Comparison of ENCODE assay signal across 25 cellular contexts in the genomic region with DNA sequence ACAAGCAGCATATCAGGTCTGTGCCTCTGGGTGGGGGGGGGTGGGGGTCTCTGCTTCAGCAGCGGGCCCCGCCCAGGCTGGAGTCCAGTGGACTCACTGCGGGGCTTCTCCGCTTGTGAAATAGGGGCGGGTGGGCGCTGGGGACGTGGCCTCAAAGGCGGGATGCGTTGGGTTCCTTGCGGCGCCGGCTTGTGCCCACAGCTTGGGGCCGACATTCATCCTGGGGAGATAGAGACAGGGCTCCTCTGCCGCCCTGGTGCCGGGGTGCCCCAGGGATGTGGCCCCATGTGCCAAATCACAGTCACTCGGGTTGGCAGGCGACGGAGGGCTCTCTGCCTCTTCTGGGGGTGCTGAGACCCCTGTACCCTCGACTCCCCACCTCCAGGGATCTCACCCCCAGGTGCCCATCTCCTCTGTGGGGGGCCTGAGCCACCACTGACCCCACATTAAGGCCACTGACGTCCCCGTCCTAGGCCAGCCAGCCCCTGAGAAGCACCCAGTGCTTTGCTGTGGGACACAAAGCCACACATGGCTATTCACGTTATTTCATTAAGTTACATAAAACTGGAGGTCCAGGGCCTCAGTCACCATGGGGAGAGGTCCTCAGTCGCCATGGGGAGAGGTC. TPM values are rescaled to one million over a fixed set of nuclear protein-coding genes. Genes with fewer than 3 reads are reported as not detected.
DNase-seq lines count a peak whose midpoint lies in the region; ATAC-seq and TF ChIP-seq lines count a peak whose summit lies in the region.
"Had no signal": no experiment of that assay in that cellular context is flagged by ENCODE, and none has a peak within 500 bp of the region (broad histone marks: within the 10 kb centered on the region; RNA-seq: fewer than 3 reads in every experiment).

No MANE protein-coding gene starts in this region.

- no peak for ATAC-seq in effector memory CD8-positive, alpha-beta T cell (replicated peaks)
- ATAC-seq: CD8-positive, alpha-beta T cell had no signal

- H3K23ac ChIP-seq in neuronal stem cell (ENCODE audit: low read depth, low read length, poor library complexity), result no peak overlapping the region

- BruUV-seq in Caco-2 (replicated peaks; lab: Mats Ljungman, UMichigan), result no TSS peak

- H3K4me3 Mint-ChIP-seq in T-helper 2 cell treated with Interferon-gamma antibody and Interleukin-4, amounts not matched to agents 5 μg/mL and 100 μg/mL, for 36 hours, result no peak overlapping the region
- peak overlapping the region; percentile 19 for H3K4me3 Mint-ChIP-seq in Caco-2 (ENCODE audit: unreplicated experiment)
- no peak overlapping the region for H3K4me3 Mint-ChIP-seq in effector memory CD8-positive, alpha-beta T cell
- H3K4me3 Mint-ChIP-seq: CD8-positive, alpha-beta T cell had no signal

- TF ChIP-seq CTCF in Caco-2 (IDR thresholded peaks at IDR 0.05; ENCODE audit: insufficient read depth in 1 of 2, low read depth in 1 of 2, low read length in 1 of 2, severe bottlenecking in 1 of 2, unreplicated experiment in 1 of 2), result no peak

- no peak overlapping the region for H3K14ac ChIP-seq in neuronal stem cell (ENCODE audit: low read length)

- H3K4me1 ChIP-seq in Caco-2 (peaks cover 33% of the 10 kb centered on the region), neuronal stem cell (ENCODE audit: control insufficient read depth in 2 of 2, insufficient read depth in 1 of 2, low read depth in 1 of 2, low read length in 2 of 2) (peaks cover 6 to 21% of the 10 kb centered on the region in 2 donors)

- no peak overlapping the region for H3K4me2 ChIP-seq in neuronal stem cell (ENCODE audit: insufficient read depth, low read length, poor library complexity, severe bottlenecking)

- no peak for DNase-seq in T-helper 2 cell treated with Interferon-gamma antibody and Interleukin-4, amounts not matched to agents 5 μg/mL and 100 μg/mL, for 36 hours (ENCODE audit: low spot score)
- DNase-seq in T-helper 2 cell (no peak), Caco-2 (no peak), neuronal stem cell (ENCODE audit: low spot score) (no peak), NCI-H748 (lab: John Stamatoyannopoulos, UW; ENCODE audit: unreplicated experiment) (no peak), AML-193 (lab: John Stamatoyannopoulos, UW) (no peak), hepatic stellate cell (ENCODE audit: low spot score) (no peak)
- no peak for DNase-seq in effector memory CD8-positive, alpha-beta T cell
- DNase-seq: C1 segment of cervical spinal cord; Calu3; CD8-positive, alpha-beta T cell; DMS153; GM23248; KBM-7; MM.1S; NCI-H1048; NCI-H1417 treated with DMSO at 0.1 percent for 48 hours; NCI-H187 treated with DMSO at 0.1 percent for 48 hours; NCI-H2227 treated with DMSO at 0.1 percent for 48 hours; NCI-H510A treated with DMSO at 0.1 percent for 48 hours; NCI-H774; NK-92 treated with Interleukin-12 subunit alpha and Interleukin-12 subunit beta, amount 100 ng/mL, for 24 hours; Peyer's patch had no signal

- no peak overlapping the region for H3K27ac ChIP-seq in neuronal stem cell (replicated peaks; ENCODE audit: low read length)
- H3K27ac ChIP-seq: GM23248, Peyer's patch had no signal

- H3K4me1 Mint-ChIP-seq in T-helper 2 cell treated with Interferon-gamma antibody and Interleukin-4, amounts not matched to agents 5 μg/mL and 100 μg/mL, for 36 hours (ENCODE audit: low read depth), result peaks cover 9% of the 10 kb centered on the region
- H3K4me1 Mint-ChIP-seq in Caco-2 (ENCODE audit: low read depth, unreplicated experiment), result peaks cover 24% of the 10 kb centered on the region
- peaks cover 15 to 21% of the 10 kb centered on the region in 2 donors for H3K4me1 Mint-ChIP-seq in effector memory CD8-positive, alpha-beta T cell (ENCODE audit: low read depth in 2 of 2)

- H3K27me3 Mint-ChIP-seq in T-helper 2 cell treated with Interferon-gamma antibody and Interleukin-4, amounts not matched to agents 5 μg/mL and 100 μg/mL, for 36 hours (ENCODE audit: low read depth), result peaks cover 17% of the 10 kb centered on the region
- H3K27me3 Mint-ChIP-seq in Caco-2 (ENCODE audit: insufficient read depth, unreplicated experiment), result no peaks in the 10 kb centered on the region
- peaks cover 16 to 20% of the 10 kb centered on the region in 2 donors for H3K27me3 Mint-ChIP-seq in effector memory CD8-positive, alpha-beta T cell

- peak overlapping the region; percentile 70 for H2AK5ac ChIP-seq in neuronal stem cell (ENCODE audit: low read depth, low read length)

- no peak overlapping the region for H3K4ac ChIP-seq in neuronal stem cell (ENCODE audit: low read length)

- no peak overlapping the region for H3K18ac ChIP-seq in neuronal stem cell (ENCODE audit: low read length)

- H3K36me3 ChIP-seq in Caco-2 (ENCODE audit: control insufficient read depth, insufficient read depth, low read length) (peaks cover 3% of the 10 kb centered on the region), neuronal stem cell (replicated peaks in 1 of 2; ENCODE audit: control insufficient read depth in 2 of 2, insufficient read depth in 2 of 2, low read length in 2 of 2) (peaks cover 12 to 24% of the 10 kb centered on the region in 2 donors)

- H3K27ac Mint-ChIP-seq in T-helper 2 cell treated with Interferon-gamma antibody and Interleukin-4, amounts not matched to agents 5 μg/mL and 100 μg/mL, for 36 hours, result peak overlapping the region; percentile 36
- no peak overlapping the region for H3K27ac Mint-ChIP-seq in Caco-2 (ENCODE audit: unreplicated experiment)
- H3K27ac Mint-ChIP-seq in effector memory CD8-positive, alpha-beta T cell, result peak overlapping the region; percentile 77 to 86
- H3K27ac Mint-ChIP-seq: CD8-positive, alpha-beta T cell had no signal

- H3K9me3 Mint-ChIP-seq in T-helper 2 cell treated with Interferon-gamma antibody and Interleukin-4, amounts not matched to agents 5 μg/mL and 100 μg/mL, for 36 hours, result no peaks in the 10 kb centered on the region
- no peaks in the 10 kb centered on the region for H3K9me3 Mint-ChIP-seq in Caco-2 (ENCODE audit: unreplicated experiment)
- no peaks in the 10 kb centered on the region for H3K9me3 Mint-ChIP-seq in effector memory CD8-positive, alpha-beta T cell
- H3K9me3 Mint-ChIP-seq: CD8-positive, alpha-beta T cell had no signal

- H2BK15ac ChIP-seq in neuronal stem cell (ENCODE audit: low read length), result peak overlapping the region; percentile 67

- no CpG with 5 or more reads among the region's 23 CpGs for WGBS in neuronal stem cell (ENCODE audit: extremely low coverage in 2 of 2, insufficient read length in 2 of 2, insufficient replicate concordance in 1 of 2), 2 donors

- H2BK12ac ChIP-seq in neuronal stem cell (ENCODE audit: low read length), result peak overlapping the region; percentile 63

- H2BK120ac ChIP-seq in neuronal stem cell (ENCODE audit: low read depth, low read length), result no peak overlapping the region

- H3K9me3 ChIP-seq in Caco-2 (no peaks in the 10 kb centered on the region), neuronal stem cell (replicated peaks in 1 of 2; ENCODE audit: control insufficient read depth in 2 of 2, insufficient read depth in 1 of 2, low read depth in 1 of 2, low read length in 2 of 2) (no peaks in the 10 kb centered on the region)
- H3K9me3 ChIP-seq: HAP-1, Peyer's patch had no signal

- H2BK5ac ChIP-seq in neuronal stem cell (ENCODE audit: low read length), result peak overlapping the region; percentile 71

- no peak overlapping the region for H3K9ac ChIP-seq in neuronal stem cell (ENCODE audit: low read depth, low read length, poor library complexity)
- H3K9ac ChIP-seq: GM23248 had no signal

- no peak overlapping the region for H4K8ac ChIP-seq in neuronal stem cell (ENCODE audit: low read depth, low read length)

- H3K4me3 ChIP-seq in Caco-2 (ENCODE audit: low read depth, low read length) (no peak overlapping the region), neuronal stem cell (ENCODE audit: low read length in 2 of 2) (no peak overlapping the region)
- H3K4me3 ChIP-seq: GM23248, HAP-1, Peyer's patch had no signal

- CTCF ChIA-PET in Caco-2 (lab: Charles Lee), result no interaction called here

- no peaks in the 10 kb centered on the region for H3K27me3 ChIP-seq in Caco-2 (replicated peaks; ENCODE audit: control insufficient read depth, insufficient read depth, low read length)
- H3K27me3 ChIP-seq in neuronal stem cell (ENCODE audit: control insufficient read depth in 3 of 3, insufficient read depth in 3 of 3, low read depth in 1 of 3, low read length in 3 of 3), result peaks cover 0 to 11% (median 4%) of the 10 kb centered on the region in 3 experiments

- H2AFZ ChIP-seq in neuronal stem cell (ENCODE audit: low read length), result no peak overlapping the region
- H2AFZ ChIP-seq: GM23248 had no signal

- peaks cover 6% of the 10 kb centered on the region for H3K79me1 ChIP-seq in neuronal stem cell (ENCODE audit: low read depth, low read length)

- no peak overlapping the region for H4K91ac ChIP-seq in neuronal stem cell (ENCODE audit: low read depth, low read length, poor library complexity)

- POLR2A ChIA-PET in Caco-2 (lab: Charles Lee), result no interaction called here

- intact Hi-C loops in Caco-2 (cut with micrococcal nuclease; ENCODE audit: unreplicated experiment), result no loop called here

- H3K36me3 Mint-ChIP-seq in T-helper 2 cell treated with Interferon-gamma antibody and Interleukin-4, amounts not matched to agents 5 μg/mL and 100 μg/mL, for 36 hours (ENCODE audit: low read depth), result peaks cover 22% of the 10 kb centered on the region
- H3K36me3 Mint-ChIP-seq in Caco-2 (ENCODE audit: insufficient read depth, unreplicated experiment), result peaks cover 32% of the 10 kb centered on the region
- H3K36me3 Mint-ChIP-seq in effector memory CD8-positive, alpha-beta T cell (ENCODE audit: insufficient read depth), result peaks cover 31% of the 10 kb centered on the region

RNA-seq across cellular contexts. Expression of gene EFNA2, which starts 4.3 kb away (rescaled TPM):
- 18.6 and 20.6 TPM in 2 replicates for total RNA-seq in Caco-2 (2022)
- 41.4 TPM for polyA plus RNA-seq in neuronal stem cell (2013, experiment 1 of 2)
- 40.6 TPM for polyA plus RNA-seq in neuronal stem cell (2013, experiment 2 of 2)
- total RNA-seq: CD8-positive, alpha-beta T cell; GM23248; OCI-LY7 had no signal
- polyA plus RNA-seq: GM23248 had no signal

RNA-seq across cellular contexts. Expression of gene FAM174C, which starts 6.1 kb away (rescaled TPM):
- total RNA-seq in Caco-2 (2022), result 51.0 and 56.3 TPM in 2 replicates
- polyA plus RNA-seq in neuronal stem cell (2013, experiment 1 of 2), result 23.8 TPM
- 24.1 TPM for polyA plus RNA-seq in neuronal stem cell (2013, experiment 2 of 2)

RNA-seq across cellular contexts. Expression of gene CIRBP, which starts 12.2 kb away (rescaled TPM):
- 289 and 331 TPM in 2 replicates for total RNA-seq in Caco-2 (2022)
- 218 TPM for polyA plus RNA-seq in neuronal stem cell (2013, experiment 1 of 2)
- 217 TPM for polyA plus RNA-seq in neuronal stem cell (2013, experiment 2 of 2)

RNA-seq across cellular contexts. Expression of gene MIDN, which starts 33.0 kb away (rescaled TPM):
- total RNA-seq in Caco-2 (2022), result 125 and 128 TPM in 2 replicates
- polyA plus RNA-seq in neuronal stem cell (2013, experiment 1 of 2), result 98.3 TPM
- polyA plus RNA-seq in neuronal stem cell (2013, experiment 2 of 2), result 99.9 TPM

RNA-seq across cellular contexts. Expression of gene ATP5F1D, which starts 39.8 kb away (rescaled TPM):
- 126 and 140 TPM in 2 replicates for total RNA-seq in Caco-2 (2022)
- 106 TPM for polyA plus RNA-seq in neuronal stem cell (2013, experiment 1 of 2)
- polyA plus RNA-seq in neuronal stem cell (2013, experiment 2 of 2), result 101 TPM
